9 cellular contexts compared by ENCODE assay signal in genomic region chrX:109281478-109282275, GRCh38.
A peak's percentile ranks its signal among the peaks of the same experiment; 100 is the strongest.
DNase-seq lines count a peak whose midpoint lies in the region; ATAC-seq and TF ChIP-seq lines count a peak whose summit lies in the region.
"Had no signal": no experiment of that assay in that cellular context is flagged by ENCODE, and none has a peak within 500 bp of the region (broad histone marks: within the 10 kb centered on the region; RNA-seq: fewer than 3 reads in every experiment).

No MANE protein-coding gene starts in this region.

- no peak overlapping the region for H3K4me3 ChIP-seq in CD8-positive, alpha-beta memory T cell (ENCODE audit: low read length)
- H3K4me3 ChIP-seq in uterus = no peak overlapping the region

- TF ChIP-seq CTCF in CD14-positive monocyte (IDR thresholded peaks at IDR 0.05) (no peak), uterus (IDR thresholded peaks at IDR 0.05) (no peak)

- POLR2A ChIA-PET in CD8-positive, alpha-beta memory T cell (lab: Charles Lee) = no interaction called here

- no peak overlapping the region for H3K4me3 Mint-ChIP-seq in CD14-positive monocyte
- H3K4me3 Mint-ChIP-seq in CD8-positive, alpha-beta memory T cell = no peak overlapping the region
- H3K4me3 Mint-ChIP-seq: T-helper 2 cell treated with Interferon-gamma antibody and Interleukin-4, amounts not matched to agents 5 μg/mL and 100 μg/mL, for 36 hours had no signal

- H3K9me3 Mint-ChIP-seq in CD14-positive monocyte = peaks cover 0 to 3% (median under 1%) of the 10 kb centered on the region in 7 donors
- peaks cover 0 to 2% (median 0%) of the 10 kb centered on the region in 5 donors for H3K9me3 Mint-ChIP-seq in CD8-positive, alpha-beta memory T cell
- H3K9me3 Mint-ChIP-seq: T-helper 2 cell treated with Interferon-gamma antibody and Interleukin-4, amounts not matched to agents 5 μg/mL and 100 μg/mL, for 36 hours had no signal

- no peaks in the 10 kb centered on the region for H3K36me3 Mint-ChIP-seq in CD14-positive monocyte
- H3K36me3 Mint-ChIP-seq in CD8-positive, alpha-beta memory T cell = no peaks in the 10 kb centered on the region

- no peaks in the 10 kb centered on the region for H3K27me3 ChIP-seq in CD8-positive, alpha-beta memory T cell (ENCODE audit: insufficient read depth, low read length, poor library complexity, severe bottlenecking)
- no peaks in the 10 kb centered on the region for H3K27me3 ChIP-seq in uterus

- H3K4me1 Mint-ChIP-seq in CD14-positive monocyte = peaks cover 4% of the 10 kb centered on the region
- H3K4me1 Mint-ChIP-seq in CD8-positive, alpha-beta memory T cell = no peaks in the 10 kb centered on the region

- no peaks in the 10 kb centered on the region for H3K36me3 ChIP-seq in CD8-positive, alpha-beta memory T cell (ENCODE audit: insufficient read depth, low read length)
- no peaks in the 10 kb centered on the region for H3K36me3 ChIP-seq in uterus

- CTCF ChIA-PET in CD8-positive, alpha-beta memory T cell (lab: Charles Lee) = no interaction called here

- no peaks in the 10 kb centered on the region for H3K4me1 ChIP-seq in CD8-positive, alpha-beta memory T cell (ENCODE audit: insufficient read depth, low read length)
- H3K4me1 ChIP-seq in uterus = no peaks in the 10 kb centered on the region

- no peaks in the 10 kb centered on the region for H3K9me3 ChIP-seq in CD8-positive, alpha-beta memory T cell (ENCODE audit: low read length)
- H3K9me3 ChIP-seq in uterus = no peaks in the 10 kb centered on the region

- DNase-seq in iPS-NIHi11 (ENCODE audit: low spot score) (peak; percentile 10), CD14-positive monocyte (ENCODE audit: low spot score) (no peak), uterus (no peak), ecto neural progenitor cell (ENCODE audit: low spot score) (no peak)
- DNase-seq in CD8-positive, alpha-beta memory T cell = no peak

- TF ChIP-seq POLR2A in uterus (IDR thresholded peaks at IDR 0.05) = no peak

- H3K27me3 Mint-ChIP-seq in CD14-positive monocyte (ENCODE audit: low read depth in 3 of 3) = peaks cover 5 to 12% (median 7%) of the 10 kb centered on the region in 3 donors
- H3K27me3 Mint-ChIP-seq in CD8-positive, alpha-beta memory T cell = no peaks in the 10 kb centered on the region

- ATAC-seq in GM18502 (IDR thresholded peaks at IDR 0.05; ENCODE audit: poor library complexity, unreplicated experiment) = peak; percentile 85
- ATAC-seq in GM21717 (IDR thresholded peaks at IDR 0.05; ENCODE audit: unreplicated experiment) = peak; percentile 91
- ATAC-seq in HG03575 (IDR thresholded peaks at IDR 0.05; ENCODE audit: extremely low read depth, insufficient number of reproducible peaks, low FRiP score, unreplicated experiment) = peak; percentile 80

- no peak overlapping the region for H3K27ac ChIP-seq in CD8-positive, alpha-beta memory T cell (ENCODE audit: low read depth, low read length)
- H3K27ac ChIP-seq in uterus = no peak overlapping the region

- no peak overlapping the region for H3K27ac Mint-ChIP-seq in CD14-positive monocyte
- no peak overlapping the region for H3K27ac Mint-ChIP-seq in CD8-positive, alpha-beta memory T cell
- H3K27ac Mint-ChIP-seq: T-helper 2 cell treated with Interferon-gamma antibody and Interleukin-4, amounts not matched to agents 5 μg/mL and 100 μg/mL, for 36 hours had no signal

- intact Hi-C loops in CD14-positive monocyte (cut with micrococcal nuclease) = no loop called here
- intact Hi-C loops in uterus (cut with DNase I; ENCODE audit: low total_unique reads) = no loop called here
